ENCODE assay signal across 18 cellular contexts in genomic region chr13:20824762-20825161, GRCh38. TPM values are rescaled to one million over a fixed set of nuclear protein-coding genes. Genes with fewer than 3 reads are reported as not detected.
DNase-seq lines count a peak whose midpoint lies in the region; ATAC-seq and TF ChIP-seq lines count a peak whose summit lies in the region.
"Had no signal": no experiment of that assay in that cellular context is flagged by ENCODE, and none has a peak within 500 bp of the region (broad histone marks: within the 10 kb centered on the region; RNA-seq: fewer than 3 reads in every experiment).

No MANE protein-coding gene starts in this region.

- H3K27me3 ChIP-seq in AG04450 (ENCODE audit: control insufficient read depth, insufficient read depth, low read length) = no peaks in the 10 kb centered on the region
- no peaks in the 10 kb centered on the region for H3K27me3 ChIP-seq in GM23338 (ENCODE audit: insufficient read depth)
- no peaks in the 10 kb centered on the region for H3K27me3 ChIP-seq in esophagus muscularis mucosa
- H3K27me3 ChIP-seq in CD4-positive, alpha-beta memory T cell (ENCODE audit: insufficient read depth, low read length) = no peaks in the 10 kb centered on the region
- H3K27me3 ChIP-seq: upper lobe of right lung had no signal

- peaks cover 24% of the 10 kb centered on the region for H3K4me1 Mint-ChIP-seq in GM23338
- peaks cover 9% of the 10 kb centered on the region for H3K4me1 Mint-ChIP-seq in activated CD8-positive, alpha-beta T cell treated with anti-CD3 and anti-CD28 coated beads, Interleukin-2, amount 10 ng/mL, durations not matched to agents 7 days and 5 days (ENCODE audit: low read depth)
- peaks cover 8 to 11% (median 9%) of the 10 kb centered on the region in 4 donors for H3K4me1 Mint-ChIP-seq in CD4-positive, alpha-beta memory T cell

- intact Hi-C loops in esophagus muscularis mucosa (cut with DNase I) = no loop called here
- intact Hi-C loops in CD4-positive, alpha-beta memory T cell (cut with micrococcal nuclease) = no loop called here

- no peaks in the 10 kb centered on the region for H3K36me3 ChIP-seq in GM23338 (ENCODE audit: insufficient read depth)
- H3K36me3 ChIP-seq in esophagus muscularis mucosa = no peaks in the 10 kb centered on the region
- no peaks in the 10 kb centered on the region for H3K36me3 ChIP-seq in CD4-positive, alpha-beta memory T cell (ENCODE audit: insufficient read depth, low read length)
- H3K36me3 ChIP-seq: lower lobe of right lung had no signal

- DNase-seq in AG04450 (ENCODE audit: low read depth, low spot score) (no peak), GM23338 (ENCODE audit: low spot score) (peak; percentile 7), esophagus muscularis mucosa (ENCODE audit: extremely low spot score) (no peak), myocyte (ENCODE audit: low read depth) (peak; percentile 89), GM10266 (ENCODE audit: extremely low spot score) (no peak)
- no peak for DNase-seq in activated CD8-positive, alpha-beta T cell treated with anti-CD3 and anti-CD28 coated beads, Interleukin-2, amount 10 ng/mL, durations not matched to agents 7 days and 5 days
- no peak for DNase-seq in CD4-positive, alpha-beta memory T cell
- DNase-seq: activated effector memory CD4-positive, alpha-beta T cell treated with Interleukin-2 at 50 U/mL for 16 hours; anterior cingulate cortex; COR-L47; cortex of kidney; lower lobe of right lung; naive B cell; NCI-H345; stimulated activated naive CD4-positive, alpha-beta T cell treated with Interleukin-2 at 50 U/mL for 16 hours; upper lobe of right lung had no signal

- peaks cover 18% of the 10 kb centered on the region for H3K4me1 ChIP-seq in GM23338 (ENCODE audit: insufficient read depth)
- peaks cover 9 to 92% (median 85%) of the 10 kb centered on the region in 4 donors for H3K4me1 ChIP-seq in esophagus muscularis mucosa
- H3K4me1 ChIP-seq in CD4-positive, alpha-beta memory T cell (ENCODE audit: insufficient read depth, low read length) = peaks cover 11% of the 10 kb centered on the region
- H3K4me1 ChIP-seq: upper lobe of right lung had no signal

- H3K9me2 ChIP-seq in GM23338 (ENCODE audit: insufficient read depth) = no peaks in the 10 kb centered on the region

- no peak overlapping the region for H3K4me2 ChIP-seq in GM23338

- H3K27ac Mint-ChIP-seq in GM23338 = peak overlapping the region; percentile 54; the same call in 1 of the 2 replicates
- no peak overlapping the region for H3K27ac Mint-ChIP-seq in activated CD8-positive, alpha-beta T cell treated with anti-CD3 and anti-CD28 coated beads, Interleukin-2, amount 10 ng/mL, durations not matched to agents 7 days and 5 days
- peak overlapping the region in 3 of 7 donors; percentile 4 to 43 (median 20) for H3K27ac Mint-ChIP-seq in CD4-positive, alpha-beta memory T cell
- H3K27ac Mint-ChIP-seq: progenitor cell of endocrine pancreas had no signal

- ATAC-seq in GM23338 (no peak), HG03521 (IDR thresholded peaks at IDR 0.05; ENCODE audit: unreplicated experiment) (no peak)
- ATAC-seq in activated CD8-positive, alpha-beta T cell treated with anti-CD3 and anti-CD28 coated beads, Interleukin-2, amount 10 ng/mL, durations not matched to agents 7 days and 5 days = no peak

- TF ChIP-seq EP300 in esophagus muscularis mucosa (IDR thresholded peaks at IDR 0.05) = no peak

- TF ChIP-seq POLR2A in esophagus muscularis mucosa (IDR thresholded peaks at IDR 0.05; ENCODE audit: low read depth) = no peak

- peak overlapping the region; percentile 55 for H3K27ac ChIP-seq in AG04450 (ENCODE audit: low read depth, low read length)
- H3K27ac ChIP-seq in GM23338 (ENCODE audit: low read depth) = no peak overlapping the region
- peak overlapping the region; percentile 37 to 64 (median 57) for H3K27ac ChIP-seq in esophagus muscularis mucosa (replicated peaks in 1 of 4)
- H3K27ac ChIP-seq in CD4-positive, alpha-beta memory T cell (ENCODE audit: low read depth, low read length) = no peak overlapping the region
- H3K27ac ChIP-seq: lower lobe of right lung, upper lobe of right lung had no signal

- POLR2A ChIA-PET in AG04450 (lab: Yijun Ruan, JAX) = interaction anchor here (0.9 kb wide), 1 partner anchor 10 kb away, joined by 3 read pairs; no protein-coding TSS in a partner anchor
- POLR2A ChIA-PET in activated CD8-positive, alpha-beta T cell treated with anti-CD3 and anti-CD28 coated beads, Interleukin-2, amount 10 ng/mL, durations not matched to agents 7 days and 5 days (lab: Charles Lee) = no interaction called here
- POLR2A ChIA-PET in CD4-positive, alpha-beta memory T cell (lab: Charles Lee; ENCODE audit: partially characterized antibody) = no interaction called here

- H3K27me3 Mint-ChIP-seq in GM23338 (ENCODE audit: insufficient read depth, low read depth, poor library complexity) = no peaks in the 10 kb centered on the region
- H3K27me3 Mint-ChIP-seq in activated CD8-positive, alpha-beta T cell treated with anti-CD3 and anti-CD28 coated beads, Interleukin-2, amount 10 ng/mL, durations not matched to agents 7 days and 5 days (ENCODE audit: low read depth) = no peaks in the 10 kb centered on the region
- no peaks in the 10 kb centered on the region for H3K27me3 Mint-ChIP-seq in CD4-positive, alpha-beta memory T cell
- H3K27me3 Mint-ChIP-seq: naive B cell, progenitor cell of endocrine pancreas had no signal

- no peaks in the 10 kb centered on the region for H3F3A ChIP-seq in GM23338 (replicated peaks; ENCODE audit: low read depth)

- no peak overlapping the region for H3K4me3 Mint-ChIP-seq in GM23338
- H3K4me3 Mint-ChIP-seq in activated CD8-positive, alpha-beta T cell treated with anti-CD3 and anti-CD28 coated beads, Interleukin-2, amount 10 ng/mL, durations not matched to agents 7 days and 5 days = no peak overlapping the region
- no peak overlapping the region for H3K4me3 Mint-ChIP-seq in CD4-positive, alpha-beta memory T cell
- H3K4me3 Mint-ChIP-seq: naive B cell had no signal

- peaks cover 14% of the 10 kb centered on the region; the same call in 1 of the 2 replicates for H3K79me2 ChIP-seq in GM23338 (replicated peaks; ENCODE audit: insufficient read depth)

- H2AFZ ChIP-seq in GM23338 = no peak overlapping the region

- no peaks in the 10 kb centered on the region for H3K36me3 Mint-ChIP-seq in GM23338 (ENCODE audit: low read depth)
- H3K36me3 Mint-ChIP-seq in activated CD8-positive, alpha-beta T cell treated with anti-CD3 and anti-CD28 coated beads, Interleukin-2, amount 10 ng/mL, durations not matched to agents 7 days and 5 days (ENCODE audit: low read depth) = peaks cover 4% of the 10 kb centered on the region
- peaks cover 16 to 20% of the 10 kb centered on the region in 2 donors for H3K36me3 Mint-ChIP-seq in CD4-positive, alpha-beta memory T cell

- TF ChIP-seq CTCF in AG04450 (IDR thresholded peaks at IDR 0.05; ENCODE audit: low read depth, low read length) (no peak), GM23338 (conservative IDR thresholded peaks at IDR 0.05; ENCODE audit: low read depth in 2 of 2) (no peak), esophagus muscularis mucosa (IDR thresholded peaks at IDR 0.05) (no peak), GM10266 (IDR thresholded peaks at IDR 0.05; ENCODE audit: control insufficient read depth, insufficient read depth, low read depth, missing control alignments) (no peak)

- no peaks in the 10 kb centered on the region for H3K9me3 Mint-ChIP-seq in GM23338
- no peaks in the 10 kb centered on the region for H3K9me3 Mint-ChIP-seq in activated CD8-positive, alpha-beta T cell treated with anti-CD3 and anti-CD28 coated beads, Interleukin-2, amount 10 ng/mL, durations not matched to agents 7 days and 5 days (ENCODE audit: insufficient read depth)
- no peaks in the 10 kb centered on the region for H3K9me3 Mint-ChIP-seq in CD4-positive, alpha-beta memory T cell
- H3K9me3 Mint-ChIP-seq: naive B cell had no signal

- WGBS in esophagus muscularis mucosa = 40% methylated on average over 5 of the region's 5 CpGs

- no peak overlapping the region for H3K4me3 ChIP-seq in AG04450 (ENCODE audit: low read depth, low read length)
- no peak overlapping the region for H3K4me3 ChIP-seq in GM23338
- no peak overlapping the region for H3K4me3 ChIP-seq in esophagus muscularis mucosa
- no peak overlapping the region for H3K4me3 ChIP-seq in CD4-positive, alpha-beta memory T cell (ENCODE audit: low read length in 2 of 2)
- H3K4me3 ChIP-seq: lower lobe of right lung, upper lobe of right lung had no signal

- no peaks in the 10 kb centered on the region for H3K9me3 ChIP-seq in AG04450 (ENCODE audit: control insufficient read depth, insufficient read depth, low read length)
- H3K9me3 ChIP-seq in esophagus muscularis mucosa = no peaks in the 10 kb centered on the region
- no peaks in the 10 kb centered on the region for H3K9me3 ChIP-seq in CD4-positive, alpha-beta memory T cell (ENCODE audit: control insufficient read depth in 1 of 2, low read length in 2 of 2)
- H3K9me3 ChIP-seq: lower lobe of right lung, upper lobe of right lung had no signal

- CTCF ChIA-PET in AG04450 (lab: Charles Lee) = interaction anchor here (6.6 kb wide), 1 partner anchor 331 kb away, joined by 80 read pairs; no protein-coding TSS in a partner anchor
- CTCF ChIA-PET in activated CD8-positive, alpha-beta T cell treated with anti-CD3 and anti-CD28 coated beads, Interleukin-2, amount 10 ng/mL, durations not matched to agents 7 days and 5 days (lab: Charles Lee) = interaction anchor here (1.1 to 5.3 kb wide), 3 partner anchors 100 to 716 kb away, joined by 3 to 79 read pairs (median 5); no protein-coding TSS in a partner anchor
- CTCF ChIA-PET in CD4-positive, alpha-beta memory T cell (lab: Charles Lee; ENCODE audit: partially characterized antibody) = interaction anchor here (6.7 kb wide), 1 partner anchor 331 kb away, joined by 151 read pairs; no protein-coding TSS in a partner anchor

- H4K20me1 ChIP-seq in GM23338 (replicated peaks; ENCODE audit: insufficient read depth) = 0 out of 2 replicates have a peak, but pooled peaks cover 5% of the 10 kb centered on the region

RNA-seq across cellular contexts. Expression of gene EEF1AKMT1, which starts 51.0 kb away (rescaled TPM):
- polyA plus RNA-seq in AG04450 (2011; rRNA removed) (14.7 and 19.5 TPM in 2 replicates), GM23338 (2016; fragmentation: Nextera tagmentation; extraction: Ambion mirVana) (7.6 and 8.3 TPM in 2 replicates)
- polyA minus RNA-seq in AG04450 (2011; rRNA and poly(A)+ RNA removed) = 7.3 and 8.8 TPM in 2 replicates
- 2.5 and 3.2 TPM in 2 replicates for total RNA-seq in GM23338 (2014; rRNA removed; shearing (Covaris generic))
- total RNA-seq in esophagus muscularis mucosa (10 to 100 TPM; 13.1 to 18.7 (median 14.8) TPM), myocyte (10.7 and 12.2 TPM in 2 replicates)
- 13.4 TPM for polyA plus RNA-seq in myocyte (2012)
- total RNA-seq in activated CD8-positive, alpha-beta T cell treated with anti-CD3 and anti-CD28 coated beads, Interleukin-2, amount 10 ng/mL, durations not matched to agents 7 days and 5 days = 10 to 100 TPM in 1 of 2 experiments, 1 to 10 TPM in 1; 10.0 to 11.2 TPM
- total RNA-seq in CD4-positive, alpha-beta memory T cell = 1 to 10 TPM; 8.1 TPM
- 10 to 100 TPM; 12.2 to 16.2 TPM for polyA plus RNA-seq in CD4-positive, alpha-beta memory T cell

Comparison
In these comparisons a context has a peak if more than half of its experiments do, and no peak if none do; other contexts are left out.
1. DNase-seq: peak in GM23338 (single experiment) and myocyte (single experiment); none in AG04450 (single experiment), esophagus muscularis mucosa (single experiment), activated CD8-positive, alpha-beta T cell treated with anti-CD3 and anti-CD28 coated beads, Interleukin-2, amount 10 ng/mL, durations not matched to agents 7 days and 5 days (single experiment), CD4-positive, alpha-beta memory T cell (0 of 5) and GM10266 (single experiment).
2. H3K27ac ChIP-seq: peak in AG04450 (single experiment) and esophagus muscularis mucosa (4 of 4); none in GM23338 (single experiment) and CD4-positive, alpha-beta memory T cell (single experiment).